Comparison of ENCODE assay signal across 2 cellular contexts in the genomic region with DNA sequence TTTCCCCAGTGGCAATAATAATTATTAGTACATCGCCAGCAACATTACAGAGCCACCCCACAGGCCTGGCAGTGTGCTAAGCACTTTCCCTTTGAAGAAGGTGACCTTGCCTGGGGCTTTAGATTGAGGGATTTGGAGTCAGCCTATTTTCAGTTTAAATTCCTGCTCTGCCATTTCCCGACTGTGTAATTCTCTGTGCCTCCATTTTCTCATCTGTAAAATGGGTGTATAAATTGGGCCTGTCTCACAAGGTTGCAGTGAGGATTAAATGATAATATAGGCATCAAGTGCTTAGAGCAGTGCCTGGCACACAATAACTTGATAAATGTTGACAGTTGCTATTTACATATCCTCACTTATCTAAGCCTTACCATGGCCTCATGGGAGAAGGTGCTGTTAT.
A peak's percentile ranks its signal among the peaks of the same experiment; 100 is the strongest.
TF ChIP-seq lines count a peak whose summit lies in the region.

No MANE protein-coding gene starts in this region.

TF ChIP-seq in HepG2, 621 proteins besides CTCF, POLR2A, EP300 and RAD21:
- TF ChIP-seq HES4 (CRISPR knock-in tag; IDR thresholded peaks at IDR 0.05; ENCODE audit: borderline replicate concordance) (no peak), ZNF629 (CRISPR knock-in tag; conservative IDR thresholded peaks at IDR 0.05) (peak; percentile 74), CC2D1A (CRISPR knock-in tag; IDR thresholded peaks at IDR 0.05) (no peak)

TF ChIP-seq in K562, 482 proteins besides CTCF, POLR2A, EP300 and RAD21:
- TF ChIP-seq BCLAF1 (IDR thresholded peaks at IDR 0.05; ENCODE audit: borderline replicate concordance in 1 of 2, control insufficient read depth in 1 of 2, low read depth in 2 of 2, low read length in 1 of 2) (no peak), KDM1A (IDR thresholded peaks at IDR 0.05) (peak; percentile 49 to 67; a peak in 3 of 4 replicates), BHLHE40 (IDR thresholded peaks at IDR 0.05; ENCODE audit: low read length) (no peak), SMARCA5 (IDR thresholded peaks at IDR 0.05) (0 out of 2 replicates have a peak, but pooled peaks have one; percentile 43), NR2C1 (IDR thresholded peaks at IDR 0.05) (no peak), NR2C1 (tag; IDR thresholded peaks at IDR 0.05) (no peak), CHD4 (IDR thresholded peaks at IDR 0.05; ENCODE audit: insufficient read depth, insufficient replicate concordance, low read depth, low read length, poor library complexity, severe bottlenecking) (peak; percentile 41), BCOR (IDR thresholded peaks at IDR 0.05) (peak; percentile 92), TRIM28 (IDR thresholded peaks at IDR 0.05) (no peak), RBM25 (IDR thresholded peaks at IDR 0.05; ENCODE audit: low read depth, low read length, severe bottlenecking) (peak; percentile 88), RCOR1 (IDR thresholded peaks at IDR 0.05; ENCODE audit: borderline replicate concordance in 1 of 2, low read depth in 2 of 2, low read length in 2 of 2) (0 out of 4 replicates have a peak, but pooled peaks of 1 of the 2 experiments have one; percentile 14), ADNP (tag; IDR thresholded peaks at IDR 0.05) (peak; percentile 83), ZNF217 (CRISPR knock-in tag; IDR thresholded peaks at IDR 0.05) (no peak)
TF ChIP-seq in K562: peak in this region for 7.
